ENCODE assay signal across 1 cellular context in the genomic region with DNA sequence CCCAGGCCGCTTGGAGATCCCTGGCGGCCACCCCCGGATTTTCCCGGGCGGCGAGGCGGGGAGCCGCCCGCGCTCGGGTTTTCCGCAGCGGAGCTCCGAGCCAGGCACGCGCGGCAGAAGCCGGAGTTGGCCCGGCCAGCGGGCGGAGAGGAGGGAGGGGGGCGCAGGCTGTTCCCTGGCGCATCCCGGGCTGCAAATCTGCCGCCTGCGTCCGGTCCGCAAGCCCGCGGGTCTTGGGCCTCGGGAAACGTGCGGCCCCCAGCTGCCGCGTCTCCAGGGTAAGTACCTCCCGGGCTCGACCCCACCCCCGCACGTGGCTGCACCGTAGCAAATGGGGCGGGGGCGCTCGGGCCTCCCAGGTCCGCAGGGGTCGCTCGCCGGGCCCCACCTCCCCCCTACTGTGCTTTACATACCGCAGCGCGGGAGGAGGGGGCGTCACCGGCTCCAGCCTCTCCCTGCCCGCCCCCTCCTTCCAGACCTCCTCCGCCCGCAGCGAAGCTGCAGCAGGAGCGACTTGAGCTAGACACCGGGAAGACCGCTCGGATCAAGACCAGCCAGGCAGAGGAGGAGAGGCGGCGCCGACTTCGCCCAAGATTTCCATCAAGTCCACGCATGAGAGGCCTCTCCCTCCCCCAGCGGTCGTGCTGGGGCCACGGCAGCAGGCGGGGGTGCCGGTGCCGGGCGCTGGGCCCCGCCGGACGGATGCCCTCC.
A peak's percentile ranks its signal among the peaks of the same experiment; 100 is the strongest.
TF ChIP-seq lines count a peak whose summit lies in the region.

No MANE protein-coding gene starts in this region.

TF ChIP-seq in H1, 55 proteins besides CTCF, POLR2A, EP300 and RAD21:
- no peak for TF ChIP-seq FOSL1 (IDR thresholded peaks at IDR 0.05; ENCODE audit: insufficient read depth, low read depth, low read length)
- no peak for TF ChIP-seq RXRA (IDR thresholded peaks at IDR 0.05; ENCODE audit: insufficient read depth, low read depth, low read length)
- TF ChIP-seq POLR2AphosphoS5 (IDR thresholded peaks at IDR 0.05; ENCODE audit: low read depth, low read length) = no peak
- no peak for TF ChIP-seq RFX5 (IDR thresholded peaks at IDR 0.05; ENCODE audit: borderline replicate concordance, low read depth, low read length)
- no peak for TF ChIP-seq JUN (IDR thresholded peaks at IDR 0.05; ENCODE audit: low read depth, low read length)
- no peak for TF ChIP-seq EZH2 (IDR thresholded peaks at IDR 0.05; ENCODE audit: low read depth, low read length, severe bottlenecking)
- TF ChIP-seq SRF (IDR thresholded peaks at IDR 0.05; ENCODE audit: low read depth, low read length) = no peak
- TF ChIP-seq, protein P1, sequence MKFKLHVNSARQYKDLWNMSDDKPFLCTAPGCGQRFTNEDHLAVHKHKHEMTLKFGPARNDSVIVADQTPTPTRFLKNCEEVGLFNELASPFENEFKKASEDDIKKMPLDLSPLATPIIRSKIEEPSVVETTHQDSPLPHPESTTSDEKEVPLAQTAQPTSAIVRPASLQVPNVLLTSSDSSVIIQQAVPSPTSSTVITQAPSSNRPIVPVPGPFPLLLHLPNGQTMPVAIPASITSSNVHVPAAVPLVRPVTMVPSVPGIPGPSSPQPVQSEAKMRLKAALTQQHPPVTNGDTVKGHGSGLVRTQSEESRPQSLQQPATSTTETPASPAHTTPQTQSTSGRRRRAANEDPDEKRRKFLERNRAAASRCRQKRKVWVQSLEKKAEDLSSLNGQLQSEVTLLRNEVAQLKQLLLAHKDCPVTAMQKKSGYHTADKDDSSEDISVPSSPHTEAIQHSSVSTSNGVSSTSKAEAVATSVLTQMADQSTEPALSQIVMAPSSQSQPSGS (IDR thresholded peaks at IDR 0.05; ENCODE audit: low read length) = no peak
- TF ChIP-seq BRCA1 (IDR thresholded peaks at IDR 0.05; ENCODE audit: low read depth, low read length) = no peak
- TF ChIP-seq ASH2L (IDR thresholded peaks at IDR 0.05; ENCODE audit: low read length) = peak; percentile 61
- TF ChIP-seq, protein P2, sequence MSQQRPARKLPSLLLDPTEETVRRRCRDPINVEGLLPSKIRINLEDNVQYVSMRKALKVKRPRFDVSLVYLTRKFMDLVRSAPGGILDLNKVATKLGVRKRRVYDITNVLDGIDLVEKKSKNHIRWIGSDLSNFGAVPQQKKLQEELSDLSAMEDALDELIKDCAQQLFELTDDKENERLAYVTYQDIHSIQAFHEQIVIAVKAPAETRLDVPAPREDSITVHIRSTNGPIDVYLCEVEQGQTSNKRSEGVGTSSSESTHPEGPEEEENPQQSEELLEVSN (IDR thresholded peaks at IDR 0.05) = 0 out of 2 replicates have a peak, but pooled peaks have one; percentile 54
- TF ChIP-seq CBX5 (IDR thresholded peaks at IDR 0.05; ENCODE audit: low read depth, low read length) = no peak
- TF ChIP-seq BCL11A (IDR thresholded peaks at IDR 0.05; ENCODE audit: low read depth in 2 of 2, low read length in 2 of 2) = no peak
- TF ChIP-seq TBP (IDR thresholded peaks at IDR 0.05; ENCODE audit: low read depth, low read length) = peak; percentile 15; the same call in 1 of the 2 replicates
- TF ChIP-seq CBX8 (IDR thresholded peaks at IDR 0.05; ENCODE audit: borderline replicate concordance, low read depth, low read length) = no peak
- no peak for TF ChIP-seq SP1 (IDR thresholded peaks at IDR 0.05; ENCODE audit: low read depth, low read length)
- 0 out of 4 replicates have a peak, but pooled peaks of 1 of the 2 experiments have one; percentile 69 for TF ChIP-seq HDAC2 (IDR thresholded peaks at IDR 0.05; ENCODE audit: borderline replicate concordance in 1 of 2, low read depth in 2 of 2, low read length in 2 of 2)
- TF ChIP-seq CEBPB (IDR thresholded peaks at IDR 0.05; ENCODE audit: low read depth, low read length) = no peak
- TF ChIP-seq CHD2 (IDR thresholded peaks at IDR 0.05; ENCODE audit: low read length) = no peak
- TF ChIP-seq GABPA (IDR thresholded peaks at IDR 0.05; ENCODE audit: borderline replicate concordance, insufficient read depth, low read length) = no peak
- TF ChIP-seq ZNF274 (IDR thresholded peaks at IDR 0.05; ENCODE audit: borderline replicate concordance, extremely low read depth, low read length) = no peak
- no peak for TF ChIP-seq TAF7 (optimal IDR thresholded peaks at IDR 0.05; ENCODE audit: borderline replicate concordance, low read depth, low read length)
- no peak for TF ChIP-seq KDM5A (IDR thresholded peaks at IDR 0.05; ENCODE audit: low read length)
- TF ChIP-seq PHF8 (conservative IDR thresholded peaks at IDR 0.05; ENCODE audit: low read depth, low read length) = no peak
- TF ChIP-seq KDM1A (IDR thresholded peaks at IDR 0.05; ENCODE audit: borderline replicate concordance, low read length) = peak; percentile 88; the same call in 1 of the 2 replicates
- no peak for TF ChIP-seq MAFK (IDR thresholded peaks at IDR 0.05; ENCODE audit: low read depth, low read length)
- no peak for TF ChIP-seq TEAD4 (IDR thresholded peaks at IDR 0.05; ENCODE audit: low read depth, low read length)
- no peak for TF ChIP-seq TAF1 (IDR thresholded peaks at IDR 0.05; ENCODE audit: low read depth, low read length)
- no peak; the same call in 1 of the 2 replicates for TF ChIP-seq SP4 (IDR thresholded peaks at IDR 0.05; ENCODE audit: low read length)
- TF ChIP-seq, protein P3, sequence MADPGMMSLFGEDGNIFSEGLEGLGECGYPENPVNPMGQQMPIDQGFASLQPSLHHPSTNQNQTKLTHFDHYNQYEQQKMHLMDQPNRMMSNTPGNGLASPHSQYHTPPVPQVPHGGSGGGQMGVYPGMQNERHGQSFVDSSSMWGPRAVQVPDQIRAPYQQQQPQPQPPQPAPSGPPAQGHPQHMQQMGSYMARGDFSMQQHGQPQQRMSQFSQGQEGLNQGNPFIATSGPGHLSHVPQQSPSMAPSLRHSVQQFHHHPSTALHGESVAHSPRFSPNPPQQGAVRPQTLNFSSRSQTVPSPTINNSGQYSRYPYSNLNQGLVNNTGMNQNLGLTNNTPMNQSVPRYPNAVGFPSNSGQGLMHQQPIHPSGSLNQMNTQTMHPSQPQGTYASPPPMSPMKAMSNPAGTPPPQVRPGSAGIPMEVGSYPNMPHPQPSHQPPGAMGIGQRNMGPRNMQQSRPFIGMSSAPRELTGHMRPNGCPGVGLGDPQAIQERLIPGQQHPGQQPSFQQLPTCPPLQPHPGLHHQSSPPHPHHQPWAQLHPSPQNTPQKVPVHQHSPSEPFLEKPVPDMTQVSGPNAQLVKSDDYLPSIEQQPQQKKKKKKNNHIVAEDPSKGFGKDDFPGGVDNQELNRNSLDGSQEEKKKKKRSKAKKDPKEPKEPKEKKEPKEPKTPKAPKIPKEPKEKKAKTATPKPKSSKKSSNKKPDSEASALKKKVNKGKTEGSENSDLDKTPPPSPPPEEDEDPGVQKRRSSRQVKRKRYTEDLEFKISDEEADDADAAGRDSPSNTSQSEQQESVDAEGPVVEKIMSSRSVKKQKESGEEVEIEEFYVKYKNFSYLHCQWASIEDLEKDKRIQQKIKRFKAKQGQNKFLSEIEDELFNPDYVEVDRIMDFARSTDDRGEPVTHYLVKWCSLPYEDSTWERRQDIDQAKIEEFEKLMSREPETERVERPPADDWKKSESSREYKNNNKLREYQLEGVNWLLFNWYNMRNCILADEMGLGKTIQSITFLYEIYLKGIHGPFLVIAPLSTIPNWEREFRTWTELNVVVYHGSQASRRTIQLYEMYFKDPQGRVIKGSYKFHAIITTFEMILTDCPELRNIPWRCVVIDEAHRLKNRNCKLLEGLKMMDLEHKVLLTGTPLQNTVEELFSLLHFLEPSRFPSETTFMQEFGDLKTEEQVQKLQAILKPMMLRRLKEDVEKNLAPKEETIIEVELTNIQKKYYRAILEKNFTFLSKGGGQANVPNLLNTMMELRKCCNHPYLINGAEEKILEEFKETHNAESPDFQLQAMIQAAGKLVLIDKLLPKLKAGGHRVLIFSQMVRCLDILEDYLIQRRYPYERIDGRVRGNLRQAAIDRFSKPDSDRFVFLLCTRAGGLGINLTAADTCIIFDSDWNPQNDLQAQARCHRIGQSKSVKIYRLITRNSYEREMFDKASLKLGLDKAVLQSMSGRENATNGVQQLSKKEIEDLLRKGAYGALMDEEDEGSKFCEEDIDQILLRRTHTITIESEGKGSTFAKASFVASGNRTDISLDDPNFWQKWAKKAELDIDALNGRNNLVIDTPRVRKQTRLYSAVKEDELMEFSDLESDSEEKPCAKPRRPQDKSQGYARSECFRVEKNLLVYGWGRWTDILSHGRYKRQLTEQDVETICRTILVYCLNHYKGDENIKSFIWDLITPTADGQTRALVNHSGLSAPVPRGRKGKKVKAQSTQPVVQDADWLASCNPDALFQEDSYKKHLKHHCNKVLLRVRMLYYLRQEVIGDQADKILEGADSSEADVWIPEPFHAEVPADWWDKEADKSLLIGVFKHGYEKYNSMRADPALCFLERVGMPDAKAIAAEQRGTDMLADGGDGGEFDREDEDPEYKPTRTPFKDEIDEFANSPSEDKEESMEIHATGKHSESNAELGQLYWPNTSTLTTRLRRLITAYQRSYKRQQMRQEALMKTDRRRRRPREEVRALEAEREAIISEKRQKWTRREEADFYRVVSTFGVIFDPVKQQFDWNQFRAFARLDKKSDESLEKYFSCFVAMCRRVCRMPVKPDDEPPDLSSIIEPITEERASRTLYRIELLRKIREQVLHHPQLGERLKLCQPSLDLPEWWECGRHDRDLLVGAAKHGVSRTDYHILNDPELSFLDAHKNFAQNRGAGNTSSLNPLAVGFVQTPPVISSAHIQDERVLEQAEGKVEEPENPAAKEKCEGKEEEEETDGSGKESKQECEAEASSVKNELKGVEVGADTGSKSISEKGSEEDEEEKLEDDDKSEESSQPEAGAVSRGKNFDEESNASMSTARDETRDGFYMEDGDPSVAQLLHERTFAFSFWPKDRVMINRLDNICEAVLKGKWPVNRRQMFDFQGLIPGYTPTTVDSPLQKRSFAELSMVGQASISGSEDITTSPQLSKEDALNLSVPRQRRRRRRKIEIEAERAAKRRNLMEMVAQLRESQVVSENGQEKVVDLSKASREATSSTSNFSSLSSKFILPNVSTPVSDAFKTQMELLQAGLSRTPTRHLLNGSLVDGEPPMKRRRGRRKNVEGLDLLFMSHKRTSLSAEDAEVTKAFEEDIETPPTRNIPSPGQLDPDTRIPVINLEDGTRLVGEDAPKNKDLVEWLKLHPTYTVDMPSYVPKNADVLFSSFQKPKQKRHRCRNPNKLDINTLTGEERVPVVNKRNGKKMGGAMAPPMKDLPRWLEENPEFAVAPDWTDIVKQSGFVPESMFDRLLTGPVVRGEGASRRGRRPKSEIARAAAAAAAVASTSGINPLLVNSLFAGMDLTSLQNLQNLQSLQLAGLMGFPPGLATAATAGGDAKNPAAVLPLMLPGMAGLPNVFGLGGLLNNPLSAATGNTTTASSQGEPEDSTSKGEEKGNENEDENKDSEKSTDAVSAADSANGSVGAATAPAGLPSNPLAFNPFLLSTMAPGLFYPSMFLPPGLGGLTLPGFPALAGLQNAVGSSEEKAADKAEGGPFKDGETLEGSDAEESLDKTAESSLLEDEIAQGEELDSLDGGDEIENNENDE (IDR thresholded peaks at IDR 0.05; ENCODE audit: insufficient replicate concordance, low read length) = no peak
- TF ChIP-seq HDAC6 (IDR thresholded peaks at IDR 0.05; ENCODE audit: low read depth, low read length) = no peak
- TF ChIP-seq TCF12 (IDR thresholded peaks at IDR 0.05; ENCODE audit: low read depth, low read length) = no peak
- TF ChIP-seq, protein P4, sequence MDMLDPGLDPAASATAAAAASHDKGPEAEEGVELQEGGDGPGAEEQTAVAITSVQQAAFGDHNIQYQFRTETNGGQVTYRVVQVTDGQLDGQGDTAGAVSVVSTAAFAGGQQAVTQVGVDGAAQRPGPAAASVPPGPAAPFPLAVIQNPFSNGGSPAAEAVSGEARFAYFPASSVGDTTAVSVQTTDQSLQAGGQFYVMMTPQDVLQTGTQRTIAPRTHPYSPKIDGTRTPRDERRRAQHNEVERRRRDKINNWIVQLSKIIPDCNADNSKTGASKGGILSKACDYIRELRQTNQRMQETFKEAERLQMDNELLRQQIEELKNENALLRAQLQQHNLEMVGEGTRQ (IDR thresholded peaks at IDR 0.05; ENCODE audit: low read length) = no peak
- no peak for TF ChIP-seq SIX5 (IDR thresholded peaks at IDR 0.05; ENCODE audit: low read depth, low read length)
- no peak for TF ChIP-seq POU5F1 (IDR thresholded peaks at IDR 0.05; ENCODE audit: low read depth, low read length)
- TF ChIP-seq, protein P5, sequence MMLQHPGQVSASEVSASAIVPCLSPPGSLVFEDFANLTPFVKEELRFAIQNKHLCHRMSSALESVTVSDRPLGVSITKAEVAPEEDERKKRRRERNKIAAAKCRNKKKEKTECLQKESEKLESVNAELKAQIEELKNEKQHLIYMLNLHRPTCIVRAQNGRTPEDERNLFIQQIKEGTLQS (IDR thresholded peaks at IDR 0.05; ENCODE audit: insufficient read depth, low read depth, low read length) = no peak
- no peak; the same call in 1 of the 2 replicates for TF ChIP-seq CREB1 (IDR thresholded peaks at IDR 0.05)
- no peak for TF ChIP-seq SIRT6 (IDR thresholded peaks at IDR 0.05; ENCODE audit: low read length)
- TF ChIP-seq, protein P6, sequence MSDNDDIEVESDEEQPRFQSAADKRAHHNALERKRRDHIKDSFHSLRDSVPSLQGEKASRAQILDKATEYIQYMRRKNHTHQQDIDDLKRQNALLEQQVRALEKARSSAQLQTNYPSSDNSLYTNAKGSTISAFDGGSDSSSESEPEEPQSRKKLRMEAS (IDR thresholded peaks at IDR 0.05) = peak; percentile 85
- no peak for TF ChIP-seq NANOG (IDR thresholded peaks at IDR 0.05; ENCODE audit: insufficient read depth, low read depth, low read length, poor library complexity, severe bottlenecking)
- no peak for TF ChIP-seq CTBP2 (IDR thresholded peaks at IDR 0.05; ENCODE audit: borderline replicate concordance, insufficient read depth, insufficient read length, low read length)
- TF ChIP-seq GTF2F1 (IDR thresholded peaks at IDR 0.05; ENCODE audit: borderline replicate concordance, low read depth, low read length) = no peak
- peak; percentile 33; the same call in 1 of the 2 replicates for TF ChIP-seq RBBP5 (IDR thresholded peaks at IDR 0.05; ENCODE audit: borderline replicate concordance, low read depth, low read length)
- TF ChIP-seq EGR1 (IDR thresholded peaks at IDR 0.05; ENCODE audit: borderline replicate concordance, low read depth, low read length) = peak; percentile 50; the same call in 1 of the 2 replicates
- TF ChIP-seq CHD1 (IDR thresholded peaks at IDR 0.05; ENCODE audit: low read depth, low read length) = no peak
- TF ChIP-seq SUZ12 (IDR thresholded peaks at IDR 0.05; ENCODE audit: low read length) = no peak
- no peak; a peak in 1 of 4 replicates for TF ChIP-seq SIN3A (conservative IDR thresholded peaks at IDR 0.05 in 1 of 2, IDR thresholded peaks at IDR 0.05 in 1 of 2; ENCODE audit: low read depth in 1 of 2, low read length in 2 of 2)
- TF ChIP-seq SP2 (IDR thresholded peaks at IDR 0.05; ENCODE audit: low read length) = no peak
- no peak for TF ChIP-seq YY1 (IDR thresholded peaks at IDR 0.05; ENCODE audit: low read depth, low read length)
- TF ChIP-seq RNF2 (IDR thresholded peaks at IDR 0.05; ENCODE audit: borderline replicate concordance, low read depth, low read length, missing control alignments, poor library complexity, severe bottlenecking) = no peak
- TF ChIP-seq SAP30 (IDR thresholded peaks at IDR 0.05; ENCODE audit: insufficient read depth, insufficient replicate concordance, low read length) = no peak
- TF ChIP-seq BACH1 (IDR thresholded peaks at IDR 0.05; ENCODE audit: low read length) = no peak; the same call in 1 of the 2 replicates
- TF ChIP-seq JUND (IDR thresholded peaks at IDR 0.05; ENCODE audit: low read length) = no peak
- no peak for TF ChIP-seq NRF1 (IDR thresholded peaks at IDR 0.05; ENCODE audit: low read depth, low read length)
- peak; percentile 41 for TF ChIP-seq KDM4A (IDR thresholded peaks at IDR 0.05; ENCODE audit: low read depth, low read length, severe bottlenecking)
